Comparison of ENCODE assay signal across 15 cellular contexts in genomic region chr16:48165961-48166578, GRCh38. TPM values are rescaled to one million over a fixed set of nuclear protein-coding genes. Genes with fewer than 3 reads are reported as not detected.
DNase-seq lines count a peak whose midpoint lies in the region; ATAC-seq, FAIRE-seq and TF ChIP-seq lines count a peak whose summit lies in the region.
"Had no signal": no experiment of that assay in that cellular context is flagged by ENCODE, and none has a peak within 500 bp of the region (broad histone marks: within the 10 kb centered on the region; RNA-seq: fewer than 3 reads in every experiment).

No MANE protein-coding gene starts in this region.

- TF ChIP-seq CTCF in choroid plexus epithelial cell (conservative IDR thresholded peaks at IDR 0.05; ENCODE audit: low read depth, low read length) (no peak), neural progenitor cell (IDR thresholded peaks at IDR 0.05) (no peak), tibial nerve (IDR thresholded peaks at IDR 0.05) (no peak)

- H3K4me1 ChIP-seq in neural progenitor cell (no peaks in the 10 kb centered on the region), tibial nerve (peaks cover 0 to 9% (median 1%) of the 10 kb centered on the region in 4 donors)

- H3K4me3 ChIP-seq in choroid plexus epithelial cell (ENCODE audit: low read depth, low read length) (no peak overlapping the region), neural progenitor cell (no peak overlapping the region), tibial nerve (no peak overlapping the region)

- no peaks in the 10 kb centered on the region for H3K27me3 Mint-ChIP-seq in neural progenitor cell (ENCODE audit: insufficient read depth, low read depth)

- no peak overlapping the region for H3K4me2 ChIP-seq in neural progenitor cell

- H3K9me3 Mint-ChIP-seq in neural progenitor cell = no peaks in the 10 kb centered on the region
- H3K9me3 Mint-ChIP-seq: CD8-positive, alpha-beta T cell; natural killer cell had no signal

- H3K27me3 ChIP-seq in neural progenitor cell = no peaks in the 10 kb centered on the region
- H3K27me3 ChIP-seq in tibial nerve = no peaks in the 10 kb centered on the region

- peaks cover 17% of the 10 kb centered on the region for H3K4me1 Mint-ChIP-seq in neural progenitor cell

- no peak overlapping the region for H3K27ac ChIP-seq in neural progenitor cell
- no peak overlapping the region for H3K27ac ChIP-seq in tibial nerve

- no peaks in the 10 kb centered on the region for H3K9me3 ChIP-seq in neural progenitor cell (ENCODE audit: low read depth)
- H3K9me3 ChIP-seq in tibial nerve = no peaks in the 10 kb centered on the region

- TF ChIP-seq POLR2A in tibial nerve (IDR thresholded peaks at IDR 0.05) = no peak

- no peaks in the 10 kb centered on the region for H4K20me1 ChIP-seq in neural progenitor cell (ENCODE audit: low read depth)

- no peak overlapping the region for H3K4me3 Mint-ChIP-seq in neural progenitor cell
- H3K4me3 Mint-ChIP-seq: CD8-positive, alpha-beta T cell; natural killer cell had no signal

- FAIRE-seq in GM18507 (lab: Jason Lieb, UNC) = peak; percentile 18
- FAIRE-seq: TTC549 had no signal

- H3K79me2 ChIP-seq in neural progenitor cell (ENCODE audit: low read depth) = no peaks in the 10 kb centered on the region

- no peak for ATAC-seq in GM18520 (IDR thresholded peaks at IDR 0.05; ENCODE audit: unreplicated experiment)
- ATAC-seq: CD8-positive, alpha-beta T cell; natural killer cell had no signal

- H3F3A ChIP-seq in neural progenitor cell (ENCODE audit: low read depth) = no peaks in the 10 kb centered on the region

- H3K9ac ChIP-seq in neural progenitor cell = no peak overlapping the region

- WGBS in tibial nerve, 2 donors = 76 to 81% methylated on average over 4 of the region's 4 CpGs

- peak overlapping the region; percentile 37 for H3K27ac Mint-ChIP-seq in neural progenitor cell
- H3K27ac Mint-ChIP-seq: CD8-positive, alpha-beta T cell; natural killer cell had no signal

- H3K36me3 Mint-ChIP-seq in neural progenitor cell = no peaks in the 10 kb centered on the region
- H3K36me3 Mint-ChIP-seq: CD8-positive, alpha-beta T cell; natural killer cell had no signal

- no peak for TF ChIP-seq EP300 in tibial nerve (IDR thresholded peaks at IDR 0.05)

- no peak for DNase-seq in GM18507 (ENCODE audit: extremely low spot score, insufficient read length, low read depth)
- DNase-seq in NCI-H2029 (lab: John Stamatoyannopoulos, UW) = peak; percentile 33
- DNase-seq in choroid plexus epithelial cell (ENCODE audit: low read depth) = peak; percentile 33
- no peak for DNase-seq in neural progenitor cell (ENCODE audit: low spot score)
- DNase-seq in tibial nerve (ENCODE audit: low spot score in 2 of 2) = no peak
- no peak for DNase-seq in NCI-H526 (lab: John Stamatoyannopoulos, UW)
- DNase-seq: activated CD8-positive, alpha-beta memory T cell treated with anti-CD3 and anti-CD28 coated beads, Interleukin-2, amount 50 U/mL, for 4 hours; CD8-positive, alpha-beta T cell; left cardiac atrium; natural killer cell; NCI-H510A; SHP77 had no signal

- H2AFZ ChIP-seq in neural progenitor cell (replicated peaks) = no peak overlapping the region

- H3K36me3 ChIP-seq in neural progenitor cell (no peaks in the 10 kb centered on the region), tibial nerve (no peaks in the 10 kb centered on the region)

RNA-seq across cellular contexts. Expression of gene ABCC12, which starts 10.3 kb away (rescaled TPM):
- 0.06 and 0.12 TPM in 2 replicates for total RNA-seq in neural progenitor cell (ENCODE audit: low replicate concordance)
- under 1 TPM in 1 of 4 donors, not detected in 3; under 0.01 TPM for total RNA-seq in tibial nerve
- total RNA-seq: CD8-positive, alpha-beta T cell; glomerular endothelial cell; left cardiac atrium; natural killer cell had no signal

Comparison
In these comparisons a context has a peak if more than half of its experiments do, and no peak if none do; other contexts are left out.
1. DNase-seq: peak in NCI-H2029 (single experiment) and choroid plexus epithelial cell (single experiment); none in GM18507 (single experiment), neural progenitor cell (single experiment), tibial nerve (0 of 2) and NCI-H526 (0 of 2).